16 cellular contexts compared by ENCODE assay signal in genomic region chr11:118636569-118637290, GRCh38. TPM values are rescaled to one million over a fixed set of nuclear protein-coding genes. Genes with fewer than 3 reads are reported as not detected.
"Had no signal": no experiment of that assay in that cellular context is flagged by ENCODE, and none has a peak within 500 bp of the region (broad histone marks: within the 10 kb centered on the region; RNA-seq: fewer than 3 reads in every experiment).

No MANE protein-coding gene starts in this region.

- H3K9me3 Mint-ChIP-seq: activated naive CD4-positive, alpha-beta T cell treated with anti-CD3 and anti-CD28 coated beads for 36 hours; nephron progenitor cell had no signal

- FAIRE-seq: islet of Langerhans had no signal

- H3K4me3 ChIP-seq: stomach, tibial artery, vagina had no signal

- H3K9me3 ChIP-seq: stomach, tibial artery, vagina had no signal

- ATAC-seq: activated CD8-positive, alpha-beta T cell treated with anti-CD3 and anti-CD28 coated beads, Interleukin-2, amount 10 ng/mL, durations not matched to agents 7 days and 5 days; left lobe of liver had no signal

- H3K27me3 ChIP-seq: stomach, tibial artery, vagina had no signal

- H3K27ac Mint-ChIP-seq: activated CD8-positive, alpha-beta T cell treated with anti-CD3 and anti-CD28 coated beads, Interleukin-2, amount 10 ng/mL, durations not matched to agents 7 days and 5 days; activated naive CD4-positive, alpha-beta T cell treated with anti-CD3 and anti-CD28 coated beads for 36 hours had no signal

- H3K4me3 Mint-ChIP-seq: activated CD8-positive, alpha-beta T cell treated with anti-CD3 and anti-CD28 coated beads, Interleukin-2, amount 10 ng/mL, durations not matched to agents 7 days and 5 days; activated naive CD4-positive, alpha-beta T cell treated with anti-CD3 and anti-CD28 coated beads for 36 hours; nephron progenitor cell had no signal

- DNase-seq: activated CD8-positive, alpha-beta T cell treated with anti-CD3 and anti-CD28 coated beads, Interleukin-2, amount 10 ng/mL, durations not matched to agents 7 days and 5 days; activated naive CD4-positive, alpha-beta T cell treated with anti-CD3 and anti-CD28 coated beads for 36 hours; cerebellar nuclear complex; dermis blood vessel endothelial cell; mesendoderm; nephron progenitor cell; stimulated activated CD4-positive, alpha-beta T cell treated with anti-CD3 and anti-CD28 coated beads, Interleukin-4, amount 100 ng/mL, for 4 hours; stomach; tibial artery had no signal

RNA-seq across cellular contexts. Expression of gene TREH, which starts 42.7 kb away (rescaled TPM):
- total RNA-seq: activated CD8-positive, alpha-beta T cell treated with anti-CD3 and anti-CD28 coated beads, Interleukin-2, amount 10 ng/mL, durations not matched to agents 7 days and 5 days; activated naive CD4-positive, alpha-beta T cell treated with anti-CD3 and anti-CD28 coated beads for 36 hours; dermis blood vessel endothelial cell; epithelial cell of proximal tubule; omental fat pad; pulmonary artery endothelial cell; T-helper 2 cell treated with Interferon-gamma antibody and Interleukin-4, amounts not matched to agents 100 ng/mL and 5 ng/mL, for 36 hours had no signal
